8 cellular contexts compared by ENCODE assay signal in the genomic region with DNA sequence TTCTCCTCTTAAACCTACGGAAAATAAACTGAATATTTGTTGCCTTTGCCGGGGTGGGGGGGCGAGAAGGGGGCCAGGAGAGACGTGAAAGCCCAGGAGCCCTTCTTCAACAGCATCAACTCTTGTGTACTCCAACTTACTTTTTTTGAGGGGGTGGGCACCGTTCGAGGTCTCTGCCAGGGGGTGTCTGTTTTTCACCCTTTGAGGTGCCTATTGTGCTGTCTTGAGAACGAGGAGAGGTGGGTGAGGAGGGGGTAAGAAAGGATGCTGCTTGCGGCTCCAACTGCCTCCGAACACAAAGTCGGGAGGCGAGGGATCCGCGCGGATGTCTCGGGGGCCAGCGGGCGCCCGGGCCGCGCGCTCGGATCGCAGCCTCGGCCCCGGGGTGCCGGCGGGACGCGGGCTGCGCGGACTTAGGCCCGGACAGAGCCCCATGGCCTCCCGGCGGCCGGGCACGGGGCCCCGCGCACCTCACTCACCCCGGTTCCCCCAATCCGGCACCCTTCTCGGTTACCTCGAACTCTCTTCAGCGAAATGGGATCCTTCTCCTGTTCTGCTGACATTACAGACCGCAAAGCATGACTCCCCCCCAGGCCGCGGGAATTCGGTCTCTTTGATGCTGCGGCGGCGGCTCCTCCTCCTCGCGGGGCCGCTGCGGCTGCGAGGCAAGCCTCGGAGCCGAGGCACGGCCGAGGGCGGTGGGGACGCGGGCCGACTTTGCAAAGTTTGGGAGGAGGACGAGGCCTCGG. TPM values are rescaled to one million over a fixed set of nuclear protein-coding genes. Genes with fewer than 3 reads are reported as not detected.
DNase-seq lines count a peak whose midpoint lies in the region; ATAC-seq and TF ChIP-seq lines count a peak whose summit lies in the region.

No MANE protein-coding gene starts in this region.

- intact Hi-C loops in activated T-helper 2 cell treated with anti-CD3 and anti-CD28 coated beads, Interferon-gamma antibody, Interleukin-2, Interleukin-4, amounts not matched to agents 10 μg/mL and 5 μg/mL and 100 μg/mL, durations not matched to agents 14 hours and 24 hours and 36 hours (cut with micrococcal nuclease): loop anchor here (5.0 kb wide), 1 partner anchor 155 kb away; the partner anchor contains the start of gene PRTG
- intact Hi-C loops in Right ventricle myocardium superior (cut with DNase I): no loop called here

- peak; percentile 18 for ATAC-seq in GM19025 (IDR thresholded peaks at IDR 0.05; ENCODE audit: low read depth, unreplicated experiment)
- ATAC-seq in Right ventricle myocardium superior (ENCODE audit: poor library complexity): peak; percentile 67
- no peak for ATAC-seq in HG03439 (IDR thresholded peaks at IDR 0.05; ENCODE audit: unreplicated experiment)

- H3K4me1 Mint-ChIP-seq in activated T-helper 2 cell treated with anti-CD3 and anti-CD28 coated beads, Interferon-gamma antibody, Interleukin-2, Interleukin-4, amounts not matched to agents 10 μg/mL and 5 μg/mL and 100 μg/mL, durations not matched to agents 14 hours and 24 hours and 36 hours (ENCODE audit: low read depth): peaks cover 2% of the 10 kb centered on the region

- H3K4me3 Mint-ChIP-seq in activated T-helper 2 cell treated with anti-CD3 and anti-CD28 coated beads, Interferon-gamma antibody, Interleukin-2, Interleukin-4, amounts not matched to agents 10 μg/mL and 5 μg/mL and 100 μg/mL, durations not matched to agents 14 hours and 24 hours and 36 hours (ENCODE audit: low read depth): peak overlapping the region; percentile 38

- no peaks in the 10 kb centered on the region for H3K36me3 Mint-ChIP-seq in activated T-helper 2 cell treated with anti-CD3 and anti-CD28 coated beads, Interferon-gamma antibody, Interleukin-2, Interleukin-4, amounts not matched to agents 10 μg/mL and 5 μg/mL and 100 μg/mL, durations not matched to agents 14 hours and 24 hours and 36 hours (ENCODE audit: low read depth)

- peaks cover 4% of the 10 kb centered on the region; the same call in 1 of the 2 replicates for H3K4me1 ChIP-seq in BE2C
- H3K4me1 ChIP-seq in parathyroid adenoma: no peaks in the 10 kb centered on the region

- peaks cover 3% of the 10 kb centered on the region; the same call in 1 of the 2 replicates for H3K9me3 ChIP-seq in BE2C
- no peaks in the 10 kb centered on the region for H3K9me3 ChIP-seq in parathyroid adenoma (ENCODE audit: control insufficient read depth, low read length)

- H3K4me2 ChIP-seq in parathyroid adenoma (ENCODE audit: low read length): peak overlapping the region; percentile 74

- H3K27me3 ChIP-seq in BE2C: no peaks in the 10 kb centered on the region
- H3K27me3 ChIP-seq in parathyroid adenoma (ENCODE audit: control insufficient read depth, insufficient read depth, low read length): no peaks in the 10 kb centered on the region

- peak overlapping the region; percentile 66 for H2AFZ ChIP-seq in parathyroid adenoma

- DNase-seq in BE2C: peak; percentile 62
- peak; percentile 59 for DNase-seq in LHCN-M2 (ENCODE audit: low read depth)
- no peak for DNase-seq in activated T-helper 2 cell treated with anti-CD3 and anti-CD28 coated beads, Interferon-gamma antibody, Interleukin-2, Interleukin-4, amounts not matched to agents 10 μg/mL and 5 μg/mL and 100 μg/mL, durations not matched to agents 14 hours and 24 hours and 36 hours (ENCODE audit: low spot score)
- DNase-seq in Right ventricle myocardium superior: no peak
- DNase-seq in GDM1 (lab: John Stamatoyannopoulos, UW): no peak

- no peaks in the 10 kb centered on the region for H3K36me3 ChIP-seq in BE2C
- H3K36me3 ChIP-seq in parathyroid adenoma (ENCODE audit: control insufficient read depth, insufficient read depth, low read length): no peaks in the 10 kb centered on the region

- H3K9ac ChIP-seq in parathyroid adenoma: no peak overlapping the region

- no peak for TF ChIP-seq CTCF in BE2C (IDR thresholded peaks at IDR 0.05; ENCODE audit: low read depth, low read length)
- TF ChIP-seq CTCF in parathyroid adenoma (IDR thresholded peaks at IDR 0.05): no peak

- peaks cover 48% of the 10 kb centered on the region for H3K27me3 Mint-ChIP-seq in activated T-helper 2 cell treated with anti-CD3 and anti-CD28 coated beads, Interferon-gamma antibody, Interleukin-2, Interleukin-4, amounts not matched to agents 10 μg/mL and 5 μg/mL and 100 μg/mL, durations not matched to agents 14 hours and 24 hours and 36 hours (ENCODE audit: low read depth)

- H3K27ac Mint-ChIP-seq in activated T-helper 2 cell treated with anti-CD3 and anti-CD28 coated beads, Interferon-gamma antibody, Interleukin-2, Interleukin-4, amounts not matched to agents 10 μg/mL and 5 μg/mL and 100 μg/mL, durations not matched to agents 14 hours and 24 hours and 36 hours: no peak overlapping the region

- peaks cover 5% of the 10 kb centered on the region for H3K79me2 ChIP-seq in parathyroid adenoma

- peak overlapping the region; percentile 62 for H3K27ac ChIP-seq in parathyroid adenoma

- H3K9me3 Mint-ChIP-seq in activated T-helper 2 cell treated with anti-CD3 and anti-CD28 coated beads, Interferon-gamma antibody, Interleukin-2, Interleukin-4, amounts not matched to agents 10 μg/mL and 5 μg/mL and 100 μg/mL, durations not matched to agents 14 hours and 24 hours and 36 hours: no peaks in the 10 kb centered on the region

- H3K4me3 ChIP-seq in BE2C (ENCODE audit: low read depth, low read length): peak overlapping the region; percentile 79
- H3K4me3 ChIP-seq in parathyroid adenoma (ENCODE audit: low read depth, low read length): peak overlapping the region; percentile 67

RNA-seq across cellular contexts. Expression of gene PYGO1, which starts 0.7 kb away (rescaled TPM):
- 1.7 TPM for polyA plus RNA-seq in BE2C (2012; ENCODE audit: insufficient read depth, insufficient read length, low read depth)
- total RNA-seq in LHCN-M2 (2014; rRNA removed): 10.5 and 11.7 TPM in 2 replicates
- 3.5 TPM for polyA plus RNA-seq in LHCN-M2 (2012)
- 0.02 and 0.11 TPM in 2 replicates for total RNA-seq in activated T-helper 2 cell treated with anti-CD3 and anti-CD28 coated beads, Interferon-gamma antibody, Interleukin-2, Interleukin-4, amounts not matched to agents 10 μg/mL and 5 μg/mL and 100 μg/mL, durations not matched to agents 14 hours and 24 hours and 36 hours
- total RNA-seq in Right ventricle myocardium superior: 6.0 TPM

Comparison
In these comparisons a context has a peak if more than half of its experiments do, and no peak if none do; other contexts are left out.
1. DNase-seq: peak in BE2C (single experiment) and LHCN-M2 (single experiment); none in activated T-helper 2 cell treated with anti-CD3 and anti-CD28 coated beads, Interferon-gamma antibody, Interleukin-2, Interleukin-4, amounts not matched to agents 10 μg/mL and 5 μg/mL and 100 μg/mL, durations not matched to agents 14 hours and 24 hours and 36 hours (single experiment), Right ventricle myocardium superior (single experiment) and GDM1 (single experiment).